ENCODE assay signal across 14 cellular contexts in genomic region chr22:46082633-46083032, GRCh38.
DNase-seq lines count a peak whose midpoint lies in the region; ATAC-seq and TF ChIP-seq lines count a peak whose summit lies in the region.
"Had no signal": no experiment of that assay in that cellular context is flagged by ENCODE, and none has a peak within 500 bp of the region (broad histone marks: within the 10 kb centered on the region; RNA-seq: fewer than 3 reads in every experiment).

No MANE protein-coding gene starts in this region.

- 62% methylated on average over 8 of the region's 8 CpGs for WGBS in esophagus muscularis mucosa

- DNase-seq in A673 (ENCODE audit: low spot score): no peak
- no peak for DNase-seq in OCI-LY7 (ENCODE audit: low spot score)
- DNase-seq in esophagus muscularis mucosa (ENCODE audit: extremely low spot score): no peak
- DNase-seq in occipital lobe (lab: John Stamatoyannopoulos, UW): no peak
- DNase-seq in activated naive CD8-positive, alpha-beta T cell treated with anti-CD3 and anti-CD28 coated beads, Interleukin-2, amount 50 U/mL, for 24 hours: no peak
- DNase-seq: NCI-H510A, SHP77, trophoblast cell had no signal

- H2AFZ ChIP-seq in OCI-LY7 (ENCODE audit: low read length): no peak overlapping the region

- H3K79me2 ChIP-seq in OCI-LY7 (ENCODE audit: insufficient read depth, low read depth, low read length): no peaks in the 10 kb centered on the region

- no peaks in the 10 kb centered on the region for H3K27me3 Mint-ChIP-seq in activated naive CD8-positive, alpha-beta T cell treated with anti-CD3 and anti-CD28 coated beads, Interleukin-2, amount 50 U/mL, for 24 hours
- H3K27me3 Mint-ChIP-seq: B cell had no signal

- no peaks in the 10 kb centered on the region for H3K9me3 Mint-ChIP-seq in activated naive CD8-positive, alpha-beta T cell treated with anti-CD3 and anti-CD28 coated beads, Interleukin-2, amount 50 U/mL, for 24 hours

- H3K27ac ChIP-seq in A673 (ENCODE audit: low read depth, low read length, poor library complexity, severe bottlenecking): peak overlapping the region; percentile 97
- no peak overlapping the region for H3K27ac ChIP-seq in OCI-LY7 (ENCODE audit: low read depth, low read length, poor library complexity, severe bottlenecking)
- peak overlapping the region; percentile 92 to 98 (median 96) for H3K27ac ChIP-seq in esophagus muscularis mucosa (replicated peaks in 1 of 4)
- peak overlapping the region; percentile 59 for H3K27ac ChIP-seq in rectal smooth muscle tissue (ENCODE audit: low read depth, low read length)
- H3K27ac ChIP-seq: cardiac muscle cell had no signal

- peaks cover 53% of the 10 kb centered on the region for H3K36me3 ChIP-seq in A673 (ENCODE audit: insufficient read depth, low read length, poor library complexity, severe bottlenecking)
- H3K36me3 ChIP-seq in OCI-LY7 (ENCODE audit: insufficient read depth, low read length): no peaks in the 10 kb centered on the region
- H3K36me3 ChIP-seq in esophagus muscularis mucosa: peaks cover 0 to 22% (median 13%) of the 10 kb centered on the region in 4 donors
- peaks cover 8% of the 10 kb centered on the region for H3K36me3 ChIP-seq in rectal smooth muscle tissue (ENCODE audit: control insufficient read depth, insufficient read depth, low read length)
- H3K36me3 ChIP-seq: cardiac muscle cell had no signal

- BruUV-seq in A673 (replicated peaks; lab: Mats Ljungman, UMichigan) (no TSS peak), OCI-LY7 (replicated peaks; lab: Mats Ljungman, UMichigan) (TSS peak; percentile 55)

- TF ChIP-seq POLR2A in esophagus muscularis mucosa (IDR thresholded peaks at IDR 0.05; ENCODE audit: low read depth): no peak

- CTCF ChIA-PET in A673 (lab: Charles Lee) (no interaction called here), OCI-LY7 (lab: Charles Lee; ENCODE audit: unreplicated experiment) (no interaction called here)

- H3K27ac Mint-ChIP-seq in activated naive CD8-positive, alpha-beta T cell treated with anti-CD3 and anti-CD28 coated beads, Interleukin-2, amount 50 U/mL, for 24 hours: no peak overlapping the region
- H3K27ac Mint-ChIP-seq: B cell had no signal

- POLR2A ChIA-PET in A673 (lab: Charles Lee; ENCODE audit: low non-redundant PET): no interaction called here
- POLR2A ChIA-PET in OCI-LY7 (lab: Charles Lee): interaction anchor here (0.7 kb wide), 1 partner anchor 135 kb away, joined by 3 read pairs; no protein-coding TSS in a partner anchor

- no peaks in the 10 kb centered on the region for H3K36me3 Mint-ChIP-seq in activated naive CD8-positive, alpha-beta T cell treated with anti-CD3 and anti-CD28 coated beads, Interleukin-2, amount 50 U/mL, for 24 hours (ENCODE audit: low read depth)

- TF ChIP-seq CTCF in A673 (conservative IDR thresholded peaks at IDR 0.05; ENCODE audit: low read depth, low read length) (no peak), OCI-LY7 (conservative IDR thresholded peaks at IDR 0.05; ENCODE audit: low read length) (no peak), esophagus muscularis mucosa (IDR thresholded peaks at IDR 0.05) (no peak)

- no peak overlapping the region for H3K9ac ChIP-seq in rectal smooth muscle tissue (ENCODE audit: low read length)

- no peaks in the 10 kb centered on the region for H4K20me1 ChIP-seq in OCI-LY7 (ENCODE audit: insufficient read depth, low read length)

- no peaks in the 10 kb centered on the region for H3K27me3 ChIP-seq in A673 (replicated peaks; ENCODE audit: insufficient read depth, low read depth, low read length, poor library complexity)
- H3K27me3 ChIP-seq in esophagus muscularis mucosa: no peaks in the 10 kb centered on the region
- no peaks in the 10 kb centered on the region for H3K27me3 ChIP-seq in rectal smooth muscle tissue (ENCODE audit: control insufficient read depth, insufficient read depth, low read length)
- H3K27me3 ChIP-seq: cardiac muscle cell had no signal

- peak overlapping the region; percentile 85 for H3K4me3 ChIP-seq in A673 (ENCODE audit: low read depth, low read length, poor library complexity, severe bottlenecking)
- no peak overlapping the region for H3K4me3 ChIP-seq in OCI-LY7 (ENCODE audit: low read depth, low read length, poor library complexity, severe bottlenecking)
- peak overlapping the region in 1 of 4 donors; percentile 92 for H3K4me3 ChIP-seq in esophagus muscularis mucosa
- no peak overlapping the region for H3K4me3 ChIP-seq in rectal smooth muscle tissue (ENCODE audit: low read length)
- H3K4me3 ChIP-seq: cardiac muscle cell had no signal

- H3K4me3 Mint-ChIP-seq in activated naive CD8-positive, alpha-beta T cell treated with anti-CD3 and anti-CD28 coated beads, Interleukin-2, amount 50 U/mL, for 24 hours: no peak overlapping the region
- H3K4me3 Mint-ChIP-seq: B cell had no signal

- peaks cover 4% of the 10 kb centered on the region for H3K4me1 Mint-ChIP-seq in activated naive CD8-positive, alpha-beta T cell treated with anti-CD3 and anti-CD28 coated beads, Interleukin-2, amount 50 U/mL, for 24 hours
- H3K4me1 Mint-ChIP-seq: B cell had no signal

- H3K9me3 ChIP-seq in A673 (ENCODE audit: low read depth, low read length, poor library complexity, severe bottlenecking): no peaks in the 10 kb centered on the region
- H3K9me3 ChIP-seq in OCI-LY7 (ENCODE audit: low read length): no peaks in the 10 kb centered on the region
- no peaks in the 10 kb centered on the region for H3K9me3 ChIP-seq in esophagus muscularis mucosa

- H3K4me1 ChIP-seq in A673 (ENCODE audit: insufficient read depth, low read length, poor library complexity, severe bottlenecking): peaks cover 80% of the 10 kb centered on the region
- H3K4me1 ChIP-seq in OCI-LY7 (ENCODE audit: insufficient read depth, low read length, poor library complexity, severe bottlenecking): no peaks in the 10 kb centered on the region
- H3K4me1 ChIP-seq in esophagus muscularis mucosa: peaks cover 93 to 99% (median 97%) of the 10 kb centered on the region in 4 donors
- H3K4me1 ChIP-seq in rectal smooth muscle tissue (ENCODE audit: control insufficient read depth, insufficient read depth, low read length): peaks cover 71% of the 10 kb centered on the region

- intact Hi-C loops in A673 (cut with micrococcal nuclease; ENCODE audit: unreplicated experiment): no loop called here
- intact Hi-C loops in OCI-LY7 (cut with micrococcal nuclease; ENCODE audit: unreplicated experiment): no loop called here
- intact Hi-C loops in esophagus muscularis mucosa (cut with DNase I): no loop called here

- no peak overlapping the region for H3K4me2 ChIP-seq in OCI-LY7 (ENCODE audit: low read length)

- H3K9me2 ChIP-seq in OCI-LY7 (ENCODE audit: insufficient read depth, low read length): no peaks in the 10 kb centered on the region

- TF ChIP-seq EP300 in esophagus muscularis mucosa (IDR thresholded peaks at IDR 0.05): no peak

- no peak for ATAC-seq in HG03457 (IDR thresholded peaks at IDR 0.05; ENCODE audit: unreplicated experiment)
- ATAC-seq in activated naive CD8-positive, alpha-beta T cell treated with anti-CD3 and anti-CD28 coated beads, Interleukin-2, amount 50 U/mL, for 24 hours: no peak
- no peak for ATAC-seq in HG03469 (IDR thresholded peaks at IDR 0.05; ENCODE audit: unreplicated experiment)
- ATAC-seq: left lobe of liver had no signal
